1 cellular context compared by ENCODE assay signal in genomic region chr11:10683429-10683828, GRCh38.
TF ChIP-seq lines count a peak whose summit lies in the region.

No MANE protein-coding gene starts in this region.

TF ChIP-seq in IMR-90, 13 proteins besides CTCF, POLR2A, EP300 and RAD21:
- TF ChIP-seq MAFK (IDR thresholded peaks at IDR 0.05; ENCODE audit: low read depth, low read length) (no peak), CHD1 (IDR thresholded peaks at IDR 0.05; ENCODE audit: low read depth, low read length) (no peak), ELK1 (IDR thresholded peaks at IDR 0.05; ENCODE audit: borderline replicate concordance, low read depth, low read length) (no peak), MAZ (IDR thresholded peaks at IDR 0.05; ENCODE audit: borderline replicate concordance, low read depth, low read length) (no peak), MXI1 (IDR thresholded peaks at IDR 0.05; ENCODE audit: borderline replicate concordance, low read depth, low read length) (no peak), FOS (IDR thresholded peaks at IDR 0.05; ENCODE audit: low read depth, low read length) (no peak), RFX5 (IDR thresholded peaks at IDR 0.05; ENCODE audit: low read depth, low read length) (no peak), SMC3 (IDR thresholded peaks at IDR 0.05; ENCODE audit: low read depth, low read length) (no peak), RCOR1 (IDR thresholded peaks at IDR 0.05; ENCODE audit: insufficient replicate concordance, low read length) (no peak), USF2 (IDR thresholded peaks at IDR 0.05; ENCODE audit: low read depth, low read length) (no peak), BHLHE40 (IDR thresholded peaks at IDR 0.05; ENCODE audit: low read depth, low read length) (no peak), NFE2L2 (IDR thresholded peaks at IDR 0.05; ENCODE audit: low read depth, low read length) (no peak), CEBPB (IDR thresholded peaks at IDR 0.05; ENCODE audit: low read depth, low read length) (no peak)
